ENCODE assay signal across 18 cellular contexts in the genomic region with DNA sequence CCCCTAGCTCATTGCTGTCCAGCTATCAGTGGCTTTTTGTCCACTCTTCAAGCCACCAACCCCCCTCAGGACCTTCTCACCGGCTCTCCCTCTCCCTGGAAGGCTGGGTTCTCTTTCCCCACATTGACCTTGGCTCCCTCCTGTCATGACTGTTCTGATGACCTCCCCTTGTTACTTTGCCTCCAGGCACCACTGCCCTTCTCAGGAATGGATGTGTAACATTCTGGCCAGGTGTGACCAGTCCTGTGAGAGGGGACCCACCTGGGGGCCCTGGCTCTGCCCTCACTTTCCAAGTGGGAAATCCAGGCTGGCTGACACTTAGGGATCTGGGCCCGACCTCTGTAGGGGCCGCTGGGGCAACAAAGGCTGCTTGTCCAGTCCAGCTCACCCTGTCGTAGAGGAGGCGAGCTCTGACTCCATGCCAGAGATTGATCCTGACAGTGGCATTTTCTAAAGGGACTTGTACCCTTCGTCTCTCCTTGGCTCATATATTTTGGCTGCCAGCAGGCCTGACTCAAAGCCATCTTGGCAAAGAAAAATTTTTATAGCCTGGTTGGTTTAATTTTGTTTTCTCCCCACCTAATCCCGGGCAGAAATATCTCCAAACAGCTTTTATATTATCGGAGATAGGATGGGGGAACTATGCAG. TPM values are rescaled to one million over a fixed set of nuclear protein-coding genes. Genes with fewer than 3 reads are reported as not detected.
DNase-seq lines count a peak whose midpoint lies in the region; ATAC-seq, FAIRE-seq and TF ChIP-seq lines count a peak whose summit lies in the region.
"Had no signal": no experiment of that assay in that cellular context is flagged by ENCODE, and none has a peak within 500 bp of the region (broad histone marks: within the 10 kb centered on the region; RNA-seq: fewer than 3 reads in every experiment).

No MANE protein-coding gene starts in this region.

- POLR2A ChIA-PET in activated B cell treated with CpG ODN at 0.5 μM for 24 hours (lab: Charles Lee), result interaction anchor here (0.6 to 1.0 kb wide), 4 partner anchors 8 to 40 kb away, joined by 3 to 4 read pairs (median 3); partner anchors contain the start of gene USP24

- peak overlapping the region; percentile 8 for H3K4me3 Mint-ChIP-seq in activated B cell treated with CpG ODN at 0.5 μM for 24 hours

- CTCF ChIA-PET in activated B cell treated with CpG ODN at 0.5 μM for 24 hours (lab: Charles Lee), result no interaction called here

- peaks cover 50% of the 10 kb centered on the region for H3K4me1 Mint-ChIP-seq in activated B cell treated with CpG ODN at 0.5 μM for 24 hours

- DNase-seq in DMS79 (lab: John Stamatoyannopoulos, UW) (peak; percentile 44), GM12891 (ENCODE audit: insufficient read length, low spot score) (no peak), activated B cell treated with CpG ODN at 0.5 μM for 24 hours (no peak), mucosa of gallbladder (ENCODE audit: low spot score) (peak; percentile 22), D341Med (ENCODE audit: low spot score) (no peak)
- DNase-seq: activated gamma-delta T cell treated with Interleukin-2 at 50 U/mL for 16 hours; cortex of kidney; foreskin keratinocyte; GDM1; GOT3; left colon; occipital lobe; stimulated activated CD4-positive, alpha-beta T cell treated with anti-CD3 and anti-CD28 coated beads, Interleukin-4, amount 100 ng/mL, for 4 hours; stimulated activated CD8-positive, alpha-beta memory T cell treated with anti-CD3 and anti-CD28 coated beads, Interleukin-4, amount 100 ng/mL, for 48 hours; SW 1271 had no signal

- TF ChIP-seq CTCF in activated B cell treated with CpG ODN at 0.5 μM for 24 hours (IDR thresholded peaks at IDR 0.05), result no peak

- H3K9me3 Mint-ChIP-seq in activated B cell treated with CpG ODN at 0.5 μM for 24 hours, result no peaks in the 10 kb centered on the region

- peak; percentile 47 for FAIRE-seq in GM12891 (lab: Jason Lieb, UNC)
- FAIRE-seq: endothelial cell of umbilical vein had no signal

- ATAC-seq in activated B cell treated with CpG ODN at 0.5 μM for 24 hours (ENCODE audit: low read depth), result no peak
- ATAC-seq in GM18858 (IDR thresholded peaks at IDR 0.05; ENCODE audit: unreplicated experiment), result no peak
- no peak for ATAC-seq in HG03135 (IDR thresholded peaks at IDR 0.05; ENCODE audit: unreplicated experiment)
- ATAC-seq: foreskin keratinocyte, left colon had no signal

- TF ChIP-seq POLR2A in GM12891 (IDR thresholded peaks at IDR 0.05; ENCODE audit: low read depth, low read length), result no peak

- intact Hi-C loops in activated B cell treated with CpG ODN at 0.5 μM for 24 hours (cut with micrococcal nuclease), result no loop called here

- no peaks in the 10 kb centered on the region for H3K27me3 Mint-ChIP-seq in activated B cell treated with CpG ODN at 0.5 μM for 24 hours

- H3K36me3 Mint-ChIP-seq in activated B cell treated with CpG ODN at 0.5 μM for 24 hours (ENCODE audit: low read depth), result no peaks in the 10 kb centered on the region

- peak overlapping the region; percentile 77 for H3K27ac Mint-ChIP-seq in activated B cell treated with CpG ODN at 0.5 μM for 24 hours

TF ChIP-seq in GM12891, 5 proteins besides CTCF, POLR2A, EP300 and RAD21:
- TF ChIP-seq TAF1 (IDR thresholded peaks at IDR 0.05; ENCODE audit: low read depth, low read length), result no peak
- no peak for TF ChIP-seq SPI1 (IDR thresholded peaks at IDR 0.05; ENCODE audit: low read depth, low read length)
- TF ChIP-seq POU2F2 (IDR thresholded peaks at IDR 0.05; ENCODE audit: low read depth, low read length), result no peak
- TF ChIP-seq POLR2AphosphoS5 (IDR thresholded peaks at IDR 0.05; ENCODE audit: low read depth, low read length), result no peak
- TF ChIP-seq PAX5 (IDR thresholded peaks at IDR 0.05; ENCODE audit: insufficient read depth, low read length, severe bottlenecking), result no peak

RNA-seq across cellular contexts. Expression of gene USP24, which starts 37.9 kb away (rescaled TPM):
- 12.9 TPM for polyA plus RNA-seq in GM12891 (2012; ENCODE audit: low read depth, missing spikeins)
- 91.4 and 93.2 TPM in 2 replicates for total RNA-seq in activated B cell treated with CpG ODN at 0.5 μM for 24 hours
- total RNA-seq in mucosa of gallbladder, result 34.6 TPM

Comparison
In these comparisons a context has a peak if more than half of its experiments do, and no peak if none do; other contexts are left out.
1. DNase-seq: peak in DMS79 (single experiment) and mucosa of gallbladder (single experiment); none in GM12891 (single experiment), activated B cell treated with CpG ODN at 0.5 μM for 24 hours (single experiment) and D341Med (single experiment).